In the genomic region with DNA sequence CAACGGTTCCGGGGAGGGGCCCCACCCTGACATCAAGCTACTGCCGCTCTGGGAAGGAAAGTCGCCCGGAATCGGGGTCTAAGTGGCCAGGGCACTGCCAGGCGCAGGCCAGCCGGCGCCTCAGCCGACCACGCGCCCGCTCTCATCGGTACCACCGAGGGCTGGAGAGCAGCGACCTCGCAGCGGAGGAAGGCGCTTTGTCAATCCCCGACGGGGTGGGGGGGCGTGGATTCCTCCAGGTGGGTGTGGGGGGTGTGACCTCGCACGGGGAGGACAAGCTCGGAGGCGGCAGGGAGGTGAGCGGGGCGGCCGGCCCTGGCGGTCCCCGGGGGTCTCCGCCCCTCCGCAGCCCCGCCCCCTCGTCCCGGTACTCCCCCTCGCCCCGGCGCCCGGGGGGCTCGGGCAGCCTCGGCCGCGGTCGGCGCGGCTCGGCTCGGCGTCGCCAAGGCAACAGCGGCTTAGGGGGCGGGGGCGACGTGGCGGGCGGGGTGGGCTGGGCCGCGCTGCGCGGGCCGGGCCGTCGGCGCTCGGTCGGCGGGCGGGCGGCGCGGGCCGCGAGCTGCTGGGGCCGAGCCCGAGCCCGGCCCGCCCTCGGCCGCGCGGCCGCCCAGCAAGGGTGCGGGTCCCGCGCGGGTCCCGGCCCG, we compare ENCODE assay signal across 7 cellular contexts. TPM values are rescaled to one million over a fixed set of nuclear protein-coding genes. Genes with fewer than 3 reads are reported as not detected.
DNase-seq lines count a peak whose midpoint lies in the region; ATAC-seq, FAIRE-seq and TF ChIP-seq lines count a peak whose summit lies in the region.

No MANE protein-coding gene starts in this region.

- FAIRE-seq in astrocyte (lab: Jason Lieb, UNC) (no peak), keratinocyte (lab: Jason Lieb, UNC) (no peak)

- no peak for TF ChIP-seq CTCF in astrocyte (IDR thresholded peaks at IDR 0.05; ENCODE audit: insufficient read depth, low read depth, low read length)
- no peak for TF ChIP-seq CTCF in keratinocyte (optimal IDR thresholded peaks at IDR 0.05 in 1 of 3, IDR thresholded peaks at IDR 0.05 in 1 of 3, conservative IDR thresholded peaks at IDR 0.05 in 1 of 3; ENCODE audit: extremely low read depth in 1 of 3, insufficient read depth in 2 of 3, low read length in 3 of 3)

- H3K27me3 Mint-ChIP-seq in astrocyte (ENCODE audit: low read depth, unreplicated experiment), result peaks cover 2% of the 10 kb centered on the region
- peaks cover 56% of the 10 kb centered on the region for H3K27me3 Mint-ChIP-seq in T-helper 2 cell treated with Interferon-gamma antibody and Interleukin-4, amounts not matched to agents 5 μg/mL and 100 μg/mL, for 36 hours (ENCODE audit: low read depth)

- no peak overlapping the region for H3K4me3 Mint-ChIP-seq in astrocyte (ENCODE audit: unreplicated experiment)
- no peak overlapping the region for H3K4me3 Mint-ChIP-seq in T-helper 2 cell treated with Interferon-gamma antibody and Interleukin-4, amounts not matched to agents 5 μg/mL and 100 μg/mL, for 36 hours

- H3K27ac ChIP-seq in astrocyte (ENCODE audit: low read depth, low read length) (no peak overlapping the region), keratinocyte (ENCODE audit: control insufficient read depth, insufficient read depth, low read length) (no peak overlapping the region), urinary bladder (ENCODE audit: low read depth) (no peak overlapping the region)

- no peak for DNase-seq in astrocyte (ENCODE audit: low read depth)
- no peak for DNase-seq in keratinocyte (ENCODE audit: low read depth, low spot score)
- DNase-seq in T-helper 2 cell treated with Interferon-gamma antibody and Interleukin-4, amounts not matched to agents 5 μg/mL and 100 μg/mL, for 36 hours (ENCODE audit: low spot score), result no peak

- WGBS in urinary bladder, result 6% methylated on average over 87 of the region's 89 CpGs

- no peak for TF ChIP-seq RAD21 in Ishikawa (IDR thresholded peaks at IDR 0.05; ENCODE audit: low read depth)

- no peak for TF ChIP-seq EP300 in Ishikawa (IDR thresholded peaks at IDR 0.05; ENCODE audit: borderline replicate concordance)

- H3K9ac ChIP-seq in astrocyte (ENCODE audit: low read length) (peak overlapping the region; percentile 76), keratinocyte (ENCODE audit: control insufficient read depth, extremely low read depth, insufficient read depth, low read length) (peak overlapping the region; percentile 82)

- peaks cover 42% of the 10 kb centered on the region for H3K79me2 ChIP-seq in astrocyte (ENCODE audit: insufficient read depth, low read length)
- peaks cover 29% of the 10 kb centered on the region for H3K79me2 ChIP-seq in keratinocyte (ENCODE audit: control insufficient read depth, insufficient read depth, low read length)

- H3K9me3 ChIP-seq in astrocyte (ENCODE audit: insufficient read depth, low read depth, low read length), result no peaks in the 10 kb centered on the region
- H3K9me3 ChIP-seq in keratinocyte (ENCODE audit: control insufficient read depth, low read depth, low read length), result no peaks in the 10 kb centered on the region

- H3K9me1 ChIP-seq in keratinocyte (ENCODE audit: control insufficient read depth, extremely low read depth, insufficient read depth, low read length), result peaks cover 11% of the 10 kb centered on the region

- no peak overlapping the region for H3K27ac Mint-ChIP-seq in astrocyte (ENCODE audit: unreplicated experiment)
- no peak overlapping the region for H3K27ac Mint-ChIP-seq in T-helper 2 cell treated with Interferon-gamma antibody and Interleukin-4, amounts not matched to agents 5 μg/mL and 100 μg/mL, for 36 hours

- H3K36me3 ChIP-seq in astrocyte (ENCODE audit: insufficient read depth, low read length) (no peaks in the 10 kb centered on the region), keratinocyte (ENCODE audit: control insufficient read depth in 2 of 2, extremely low read depth in 1 of 2, insufficient read depth in 2 of 2, low read length in 2 of 2) (no peaks in the 10 kb centered on the region), urinary bladder (ENCODE audit: insufficient read depth) (no peaks in the 10 kb centered on the region)

- H4K20me1 ChIP-seq in astrocyte (ENCODE audit: insufficient read depth, low read length) (peaks cover 53% of the 10 kb centered on the region), keratinocyte (ENCODE audit: control insufficient read depth, extremely low read depth, insufficient read depth, low read length) (peaks cover 7% of the 10 kb centered on the region)

- H3K27me3 ChIP-seq in astrocyte (ENCODE audit: insufficient read depth, low read length) (no peaks in the 10 kb centered on the region), keratinocyte (ENCODE audit: control insufficient read depth, extremely low read depth, insufficient read depth, low read length) (no peaks in the 10 kb centered on the region)

- ATAC-seq in GM19025 (IDR thresholded peaks at IDR 0.05; ENCODE audit: low read depth, unreplicated experiment) (peak; percentile 21), GM21529 (IDR thresholded peaks at IDR 0.05; ENCODE audit: unreplicated experiment) (no peak)

- no peaks in the 10 kb centered on the region for H3K9me3 Mint-ChIP-seq in astrocyte (ENCODE audit: unreplicated experiment)
- no peaks in the 10 kb centered on the region for H3K9me3 Mint-ChIP-seq in T-helper 2 cell treated with Interferon-gamma antibody and Interleukin-4, amounts not matched to agents 5 μg/mL and 100 μg/mL, for 36 hours

- H3K36me3 Mint-ChIP-seq in astrocyte (ENCODE audit: low read depth, unreplicated experiment), result peaks cover 7% of the 10 kb centered on the region
- H3K36me3 Mint-ChIP-seq in T-helper 2 cell treated with Interferon-gamma antibody and Interleukin-4, amounts not matched to agents 5 μg/mL and 100 μg/mL, for 36 hours (ENCODE audit: low read depth), result no peaks in the 10 kb centered on the region

- H3K4me1 Mint-ChIP-seq in astrocyte (ENCODE audit: low read depth, unreplicated experiment), result no peaks in the 10 kb centered on the region
- H3K4me1 Mint-ChIP-seq in T-helper 2 cell treated with Interferon-gamma antibody and Interleukin-4, amounts not matched to agents 5 μg/mL and 100 μg/mL, for 36 hours (ENCODE audit: low read depth), result peaks cover 8% of the 10 kb centered on the region

- H2AFZ ChIP-seq in astrocyte (ENCODE audit: low read depth, low read length) (peak overlapping the region; percentile 23), keratinocyte (ENCODE audit: control insufficient read depth, low read length) (no peak overlapping the region)

- H3K4me2 ChIP-seq in astrocyte (ENCODE audit: low read length) (peak overlapping the region; percentile 90), keratinocyte (ENCODE audit: control insufficient read depth, extremely low read depth, insufficient read depth, low read depth, low read length) (no peak overlapping the region)

- peak overlapping the region; percentile 64 for H3K4me3 ChIP-seq in astrocyte (ENCODE audit: insufficient read depth, low read depth, low read length)
- peak overlapping the region in 2 of 3 experiments; percentile 64 to 91 for H3K4me3 ChIP-seq in keratinocyte (ENCODE audit: control insufficient read depth in 2 of 3, extremely low read depth in 1 of 3, insufficient read depth in 2 of 3, low read depth in 1 of 3, low read length in 3 of 3)
- peak overlapping the region; percentile 73 for H3K4me3 ChIP-seq in urinary bladder (ENCODE audit: low read depth, low read length)

- H3K4me1 ChIP-seq in astrocyte (ENCODE audit: insufficient read depth, low read length), result peaks cover 18% of the 10 kb centered on the region
- H3K4me1 ChIP-seq in keratinocyte (ENCODE audit: control insufficient read depth, extremely low read depth, insufficient read depth, low read length), result peaks cover 29% of the 10 kb centered on the region
- H3K4me1 ChIP-seq in urinary bladder (ENCODE audit: insufficient read depth), result no peaks in the 10 kb centered on the region

- dilution Hi-C loops in keratinocyte (cut with MboI; ENCODE audit: extremely low pct_ligation_motif_present, low sequenced_read_pairs), result no loop called here

TF ChIP-seq in Ishikawa, 13 proteins besides CTCF, POLR2A, EP300 and RAD21:
- TF ChIP-seq, protein P1, sequence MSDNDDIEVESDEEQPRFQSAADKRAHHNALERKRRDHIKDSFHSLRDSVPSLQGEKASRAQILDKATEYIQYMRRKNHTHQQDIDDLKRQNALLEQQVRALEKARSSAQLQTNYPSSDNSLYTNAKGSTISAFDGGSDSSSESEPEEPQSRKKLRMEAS (IDR thresholded peaks at IDR 0.05), result no peak
- peak; percentile 57 for TF ChIP-seq ZBTB7A (IDR thresholded peaks at IDR 0.05; ENCODE audit: low read depth)

RNA-seq across cellular contexts. Expression of a gene that starts 47.3 kb away (rescaled TPM):
- total RNA-seq in astrocyte (41.4 and 41.7 TPM in 2 replicates), urinary bladder (16.8 TPM)
- polyA plus RNA-seq in keratinocyte (28.6 to 36.6 TPM (median 30.9 TPM) in 3 replicates), urinary bladder (42.3 TPM)
- 15.5 TPM for polyA plus RNA-seq in keratinocyte (2011; ENCODE audit: low read depth)
- 21.9 and 32.2 TPM in 2 replicates for polyA plus RNA-seq in keratinocyte (2011; cell fraction: cytosol; rRNA removed)
- polyA plus RNA-seq in keratinocyte (2011; cell fraction: nucleus; rRNA removed), result 49.2 and 60.4 TPM in 2 replicates
- polyA plus RNA-seq in keratinocyte (2012; ENCODE audit: low replicate concordance), result 17.8 and 33.8 TPM in 2 replicates
- 86.8 to 140 TPM (median 108 TPM) in 3 replicates for polyA minus RNA-seq in keratinocyte
- 62.5 TPM for polyA minus RNA-seq in keratinocyte (2011; cell fraction: cytosol; rRNA and poly(A)+ RNA removed)
- polyA minus RNA-seq in keratinocyte (2011; cell fraction: nucleus; rRNA and poly(A)+ RNA removed), result 73.0 and 76.5 TPM in 2 replicates
